ENCODE assay signal across 2 cellular contexts in genomic region chr5:98942849-98943248, GRCh38.
TF ChIP-seq lines count a peak whose summit lies in the region.

No MANE protein-coding gene starts in this region.

TF ChIP-seq in IMR-90, 13 proteins besides CTCF, POLR2A, EP300 and RAD21:
- TF ChIP-seq NFE2L2 (IDR thresholded peaks at IDR 0.05; ENCODE audit: low read depth, low read length) (no peak), RFX5 (IDR thresholded peaks at IDR 0.05; ENCODE audit: low read depth, low read length) (no peak), FOS (IDR thresholded peaks at IDR 0.05; ENCODE audit: low read depth, low read length) (no peak), CEBPB (IDR thresholded peaks at IDR 0.05; ENCODE audit: low read depth, low read length) (peak; percentile 63), MXI1 (IDR thresholded peaks at IDR 0.05; ENCODE audit: borderline replicate concordance, low read depth, low read length) (no peak)

TF ChIP-seq in K562, 482 proteins besides CTCF, POLR2A, EP300 and RAD21:
- no peak for TF ChIP-seq ATF7 (IDR thresholded peaks at IDR 0.05)
- no peak for TF ChIP-seq NR2C2 (CRISPR knock-in tag; IDR thresholded peaks at IDR 0.05)
- TF ChIP-seq NR2C2 (tag; IDR thresholded peaks at IDR 0.05): no peak
- no peak for TF ChIP-seq SREBF1 (IDR thresholded peaks at IDR 0.05; ENCODE audit: borderline replicate concordance, low read depth, low read length)
- TF ChIP-seq CEBPB (tag; IDR thresholded peaks at IDR 0.05): peak; percentile 61
- no peak for TF ChIP-seq TAF15 (IDR thresholded peaks at IDR 0.05; ENCODE audit: low read depth, low read length)
TF ChIP-seq in K562: peak in this region for 1.
